ENCODE assay signal across 13 cellular contexts in the genomic region with DNA sequence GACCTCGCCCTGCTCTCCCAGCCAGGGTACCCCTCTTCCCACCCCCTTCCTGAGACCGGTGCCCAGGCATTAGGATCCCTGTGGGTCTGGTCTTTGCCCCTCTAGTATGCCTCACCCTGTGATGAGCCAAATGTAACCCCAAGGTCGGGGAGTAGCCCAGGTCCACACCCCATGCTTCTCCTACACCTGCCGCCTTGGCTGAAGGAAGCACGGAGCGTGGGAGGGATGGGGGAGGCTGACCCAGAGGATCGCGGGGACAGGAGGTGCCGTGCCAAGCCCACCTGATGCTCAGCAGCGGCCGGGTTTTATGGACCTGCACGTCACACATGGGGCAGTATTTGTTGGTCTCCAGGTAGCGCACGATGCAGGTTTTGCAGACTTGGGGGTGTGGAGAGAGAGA. TPM values are rescaled to one million over a fixed set of nuclear protein-coding genes. Genes with fewer than 3 reads are reported as not detected.
DNase-seq lines count a peak whose midpoint lies in the region; ATAC-seq, FAIRE-seq and TF ChIP-seq lines count a peak whose summit lies in the region.
"Had no signal": no experiment of that assay in that cellular context is flagged by ENCODE, and none has a peak within 500 bp of the region (broad histone marks: within the 10 kb centered on the region; RNA-seq: fewer than 3 reads in every experiment).

No MANE protein-coding gene starts in this region.

- no peak for TF ChIP-seq RAD21 in H1 (IDR thresholded peaks at IDR 0.05 in 1 of 2, conservative IDR thresholded peaks at IDR 0.05 in 1 of 2; ENCODE audit: low read depth in 2 of 2, low read length in 2 of 2)

- H3K56ac ChIP-seq in H1 (replicated peaks; ENCODE audit: insufficient read length, low read depth, low read length): no peak overlapping the region

- H3K9me3 Mint-ChIP-seq in glutamatergic neuron (ENCODE audit: unreplicated experiment): peaks cover 16% of the 10 kb centered on the region
- H3K9me3 Mint-ChIP-seq: CD8-positive, alpha-beta T cell; GM23338 had no signal

- no peak overlapping the region for H4K8ac ChIP-seq in H1 (ENCODE audit: extremely low read depth, insufficient read depth, low read length)

- no peak overlapping the region for H3K27ac Mint-ChIP-seq in glutamatergic neuron (ENCODE audit: unreplicated experiment)
- H3K27ac Mint-ChIP-seq: B cell; CD8-positive, alpha-beta T cell; GM23338 had no signal

- H3K23ac ChIP-seq in H1 (ENCODE audit: insufficient read length): no peak overlapping the region

- no peak overlapping the region for H2BK12ac ChIP-seq in H1 (ENCODE audit: low read depth, low read length)

- peaks cover 5% of the 10 kb centered on the region for H3K36me3 Mint-ChIP-seq in glutamatergic neuron (ENCODE audit: unreplicated experiment)
- H3K36me3 Mint-ChIP-seq: CD8-positive, alpha-beta T cell had no signal

- no peaks in the 10 kb centered on the region for H3K23me2 ChIP-seq in H1 (ENCODE audit: low read depth, low read length)

- H3K4me2 ChIP-seq in H1 (ENCODE audit: insufficient read depth in 1 of 2, low read depth in 2 of 2, low read length in 2 of 2): no peak overlapping the region
- H3K4me2 ChIP-seq: GM23338 had no signal

- TF ChIP-seq POLR2A in Peyer's patch (IDR thresholded peaks at IDR 0.05) (no peak), H1 (IDR thresholded peaks at IDR 0.05; ENCODE audit: control extremely low read depth in 1 of 2, low read depth in 2 of 2, low read length in 2 of 2) (no peak; a peak in 1 of 3 replicates)

- H2BK5ac ChIP-seq in H1 (ENCODE audit: low read depth, low read length): peak overlapping the region; percentile 24; the same call in 1 of the 2 replicates

- POLR2A ChIA-PET in H1 (lab: Charles Lee; ENCODE audit: partially characterized antibody): no interaction called here

- peak in 2 of 3 donors; percentile 53 to 79 for DNase-seq in Peyer's patch
- no peak for DNase-seq in H1 (ENCODE audit: low read depth in 1 of 2, low spot score in 2 of 2)
- peak; percentile 71 for DNase-seq in small intestine
- DNase-seq in glutamatergic neuron: no peak
- DNase-seq: Calu3; CD8-positive, alpha-beta T cell; DMS79 treated with DMSO at 0.1 percent for 48 hours; GF-D8 had no signal

- ATAC-seq in HG03039 (IDR thresholded peaks at IDR 0.05; ENCODE audit: unreplicated experiment): no peak
- ATAC-seq: CD8-positive, alpha-beta T cell; GM23338; HCT116 had no signal

- no peak overlapping the region for H3K18ac ChIP-seq in H1 (ENCODE audit: extremely low read depth, low read length)

- no peak overlapping the region for H2AK5ac ChIP-seq in H1 (ENCODE audit: low read depth, low read length)

- peaks cover 34 to 56% of the 10 kb centered on the region in 2 experiments for H4K20me1 ChIP-seq in H1 (replicated peaks in 1 of 2; ENCODE audit: control insufficient read depth in 1 of 2, insufficient read depth in 2 of 2, low read length in 2 of 2)

- H3K4me1 ChIP-seq in Peyer's patch (peaks cover 0 to 73% (median 5%) of the 10 kb centered on the region in 4 donors), H1 (replicated peaks in 1 of 4; ENCODE audit: control insufficient read depth in 3 of 4, insufficient read depth in 4 of 4, low read length in 3 of 4) (peaks cover 0 to 24% (median 12%) of the 10 kb centered on the region in 4 experiments; a peak in 6 of 7 replicates), small intestine (ENCODE audit: control insufficient read depth in 2 of 2, insufficient read depth in 1 of 2, low read depth in 1 of 2, low read length in 1 of 2) (peaks cover 0 to 4% of the 10 kb centered on the region in 2 donors)

- H3K27me3 Mint-ChIP-seq in glutamatergic neuron (ENCODE audit: unreplicated experiment): peaks cover 9% of the 10 kb centered on the region

- H3K4me3 Mint-ChIP-seq in glutamatergic neuron (ENCODE audit: unreplicated experiment): no peak overlapping the region
- H3K4me3 Mint-ChIP-seq: B cell; CD8-positive, alpha-beta T cell; GM23338 had no signal

- H3K27me3 ChIP-seq in Peyer's patch (no peaks in the 10 kb centered on the region), H1 (replicated peaks in 1 of 4; ENCODE audit: control insufficient read depth in 3 of 4, extremely low read depth in 1 of 4, insufficient read depth in 3 of 4, low read length in 3 of 4) (no peaks in the 10 kb centered on the region), small intestine (ENCODE audit: control insufficient read depth in 2 of 2, insufficient read depth in 2 of 2, low read length in 2 of 2) (no peaks in the 10 kb centered on the region)
- H3K27me3 ChIP-seq: BLaER1 treated with 17β-estradiol and CSF1 and Interleukin-3, amounts not matched to agents 10 nM and 100 nM had no signal

- TF ChIP-seq CTCF in Peyer's patch (IDR thresholded peaks at IDR 0.05): no peak
- TF ChIP-seq CTCF in H1 (IDR thresholded peaks at IDR 0.05; ENCODE audit: control extremely low read depth in 1 of 3, insufficient read depth in 1 of 3, low read depth in 1 of 3, low read length in 3 of 3): no peak
- TF ChIP-seq CTCF in glutamatergic neuron (IDR thresholded peaks at IDR 0.05; ENCODE audit: partially characterized antibody, unreplicated experiment): no peak

- no peak overlapping the region for H3K4me3 ChIP-seq in Peyer's patch
- H3K4me3 ChIP-seq in H1 (ENCODE audit: extremely low read depth in 1 of 4, insufficient read depth in 2 of 4, low read depth in 3 of 4, low read length in 4 of 4): no peak overlapping the region
- no peak overlapping the region for H3K4me3 ChIP-seq in small intestine (ENCODE audit: low read depth in 1 of 2, low read length in 2 of 2)
- H3K4me3 ChIP-seq: BLaER1 treated with 17β-estradiol and CSF1 and Interleukin-3, amounts not matched to agents 10 nM and 100 nM; GM23338 had no signal

- H2BK15ac ChIP-seq in H1 (ENCODE audit: low read length): no peak overlapping the region

- H3K14ac ChIP-seq in H1 (ENCODE audit: insufficient read length): no peak overlapping the region

- no peak overlapping the region for H2AFZ ChIP-seq in H1 (ENCODE audit: low read length)
- H2AFZ ChIP-seq: GM23338 had no signal

- H3K9ac ChIP-seq in H1 (replicated peaks in 1 of 4; ENCODE audit: extremely low read depth in 1 of 4, low read depth in 3 of 4, low read length in 3 of 4): no peak overlapping the region
- H3K9ac ChIP-seq: BLaER1 treated with 17β-estradiol and CSF1 and Interleukin-3, amounts not matched to agents 10 nM and 100 nM had no signal

- H2BK120ac ChIP-seq in H1 (replicated peaks; ENCODE audit: low read depth, low read length): no peak overlapping the region

- H3K9me3 ChIP-seq in Peyer's patch (no peaks in the 10 kb centered on the region), H1 (ENCODE audit: insufficient read depth in 2 of 2, low read depth in 1 of 2, low read length in 1 of 2) (no peaks in the 10 kb centered on the region), small intestine (ENCODE audit: control insufficient read depth, low read depth) (no peaks in the 10 kb centered on the region)
- H3K9me3 ChIP-seq: BLaER1 treated with 17β-estradiol and CSF1 and Interleukin-3, amounts not matched to agents 10 nM and 100 nM had no signal

- H3K27ac ChIP-seq in Peyer's patch (peak overlapping the region in 1 of 4 donors; percentile 26), H1 (ENCODE audit: low read depth, low read length) (no peak overlapping the region), small intestine (ENCODE audit: low read depth in 1 of 2, low read length in 1 of 2) (no peak overlapping the region)
- H3K27ac ChIP-seq: BLaER1 treated with 17β-estradiol and CSF1 and Interleukin-3, amounts not matched to agents 10 nM and 100 nM had no signal

- H3K79me1 ChIP-seq in H1 (ENCODE audit: low read depth, low read length): peaks cover 26% of the 10 kb centered on the region

- CTCF ChIA-PET in H1 (lab: Charles Lee; ENCODE audit: partially characterized antibody): interaction anchor here (1.0 kb wide), 2 partner anchors 12 to 32 kb away, joined by 3 to 4 read pairs; no protein-coding TSS in a partner anchor

- no peak overlapping the region for H4K91ac ChIP-seq in H1 (replicated peaks; ENCODE audit: insufficient read length, low read length)

- H2BK20ac ChIP-seq in H1 (ENCODE audit: low read length): no peak overlapping the region

- no peak overlapping the region for H3K4ac ChIP-seq in H1 (replicated peaks; ENCODE audit: insufficient read length, low read depth, low read length)

- FAIRE-seq in H1 (lab: Jason Lieb, UNC) (no peak), small intestine (lab: Jason Lieb, UNC) (no peak)

- H3K36me3 ChIP-seq in Peyer's patch (peaks cover 0 to 38% (median 0%) of the 10 kb centered on the region in 3 donors), H1 (ENCODE audit: control insufficient read depth in 2 of 4, insufficient read depth in 4 of 4, low read length in 3 of 4) (peaks cover 2 to 30% (median 17%) of the 10 kb centered on the region in 4 experiments; a peak in 7 of 8 replicates), small intestine (ENCODE audit: control insufficient read depth in 2 of 2, insufficient read depth in 2 of 2, low read length in 2 of 2) (peaks cover 0 to 2% of the 10 kb centered on the region in 2 donors)

- H3K79me2 ChIP-seq in H1 (ENCODE audit: control insufficient read depth in 1 of 2, insufficient read depth in 2 of 2, low read length in 2 of 2): peaks cover 19 to 52% of the 10 kb centered on the region in 2 experiments

- no peak for TF ChIP-seq EP300 in H1 (IDR thresholded peaks at IDR 0.05; ENCODE audit: borderline replicate concordance in 1 of 2, low read depth in 2 of 2, low read length in 2 of 2)

- H3K4me1 Mint-ChIP-seq in glutamatergic neuron (ENCODE audit: low read depth, unreplicated experiment): peaks cover 27% of the 10 kb centered on the region

- 95% methylated on average over 14 of the region's 14 CpGs; no CpG with 5 or more reads in 1 of the 2 experiments for WGBS in H1 (ENCODE audit: extremely low coverage in 1 of 2, insufficient coverage in 1 of 2, insufficient read length in 1 of 2, insufficient replicate concordance in 2 of 2, low coverage in 1 of 2, low lambda C conversion rate in 2 of 2, missing lambda C conversion rate in 1 of 2), 2 experiments
- 5 to 63% (median 39%) methylated on average over 14 of the region's 14 CpGs for WGBS in small intestine, 3 donors

- H4K5ac ChIP-seq in H1 (ENCODE audit: insufficient read length, low read depth, low read length): no peak overlapping the region

RNA-seq across cellular contexts. Expression of gene PCGF2, which starts 8.8 kb away (rescaled TPM):
- total RNA-seq in Peyer's patch (10 to 100 TPM in 2 of 4 donors, 1 to 10 TPM in 2; 8.3 to 41.9 (median 14.5) TPM), glutamatergic neuron (ENCODE audit: unreplicated experiment) (70.1 TPM)
- 86.1 and 93.3 TPM in 2 replicates for total RNA-seq in H1 (2021; fragmentation: NEBNext Ultra II Directional; extraction: Animal tissue kit (Norgen Biotek cat#: 25700))
- polyA plus RNA-seq in H1 (2011; rRNA removed) (42.1 and 81.4 TPM in 2 replicates), small intestine (10 to 100 TPM in 2 of 3 donors, 1 to 10 TPM in 1; 7.6 to 30.2 (median 16.7) TPM)
- 29.9 TPM for polyA plus RNA-seq in H1 (2011; cell fraction: cytosol; rRNA removed)
- polyA plus RNA-seq in H1 (2011; cell fraction: nucleus; rRNA removed): 84.7 TPM
- 75.9 to 100 TPM (median 96.1 TPM) in 4 replicates for polyA plus RNA-seq in H1 (2012, experiment 1 of 2)
- 61.3 TPM for polyA plus RNA-seq in H1 (2012, experiment 2 of 2)
- polyA plus RNA-seq in H1 (2013, experiment 1 of 2): 40.8 TPM
- polyA plus RNA-seq in H1 (2013, experiment 2 of 2): 42.2 TPM
- 13.2 and 28.0 TPM in 2 replicates for polyA minus RNA-seq in H1 (2011; rRNA and poly(A)+ RNA removed)
- polyA minus RNA-seq in H1 (2011; cell fraction: cytosol; rRNA and poly(A)+ RNA removed): 57.5 TPM
- polyA minus RNA-seq in H1 (2011; cell fraction: nucleus; rRNA and poly(A)+ RNA removed): 21.4 TPM
- total RNA-seq: B cell; CD8-positive, alpha-beta T cell had no signal

RNA-seq across cellular contexts. Expression of gene CISD3, which starts 9.2 kb away (rescaled TPM):
- total RNA-seq in Peyer's patch: 10 to 100 TPM; 10.7 to 55.0 (median 43.2) TPM
- total RNA-seq in H1 (2021; fragmentation: NEBNext Ultra II Directional; extraction: Animal tissue kit (Norgen Biotek cat#: 25700)): 11.1 and 11.6 TPM in 2 replicates
- polyA plus RNA-seq in H1 (2011; rRNA removed): 8.4 and 9.4 TPM in 2 replicates
- polyA plus RNA-seq in H1 (2011; cell fraction: cytosol; rRNA removed): 6.7 TPM
- 7.1 TPM for polyA plus RNA-seq in H1 (2011; cell fraction: nucleus; rRNA removed)
- 7.7 to 15.0 TPM (median 9.7 TPM) in 4 replicates for polyA plus RNA-seq in H1 (2012, experiment 1 of 2)
- 8.8 TPM for polyA plus RNA-seq in H1 (2012, experiment 2 of 2)
- polyA plus RNA-seq in H1 (2013, experiment 1 of 2): 7.5 TPM
- polyA plus RNA-seq in H1 (2013, experiment 2 of 2): 8.1 TPM
- 1.8 and 3.9 TPM in 2 replicates for polyA minus RNA-seq in H1 (2011; rRNA and poly(A)+ RNA removed)
- 5.7 TPM for polyA minus RNA-seq in H1 (2011; cell fraction: cytosol; rRNA and poly(A)+ RNA removed)
- 6.7 TPM for polyA minus RNA-seq in H1 (2011; cell fraction: nucleus; rRNA and poly(A)+ RNA removed)
- 100 to 1,000 TPM; 128 to 186 (median 135) TPM for polyA plus RNA-seq in small intestine
- 3.2 TPM for total RNA-seq in glutamatergic neuron (ENCODE audit: unreplicated experiment)

RNA-seq across cellular contexts. Expression of gene PSMB3, which starts 13.2 kb away (rescaled TPM):
- total RNA-seq in Peyer's patch (100 to 1,000 TPM; 106 to 165 (median 109) TPM), glutamatergic neuron (ENCODE audit: unreplicated experiment) (121 TPM)
- 291 and 301 TPM in 2 replicates for total RNA-seq in H1 (2021; fragmentation: NEBNext Ultra II Directional; extraction: Animal tissue kit (Norgen Biotek cat#: 25700))
- polyA plus RNA-seq in H1 (2011; rRNA removed) (866 and 914 TPM in 2 replicates), small intestine (100 to 1,000 TPM; 243 to 310 (median 253) TPM)
- 619 TPM for polyA plus RNA-seq in H1 (2011; cell fraction: cytosol; rRNA removed)
- 473 TPM for polyA plus RNA-seq in H1 (2011; cell fraction: nucleus; rRNA removed)
- 334 to 383 TPM (median 362 TPM) in 4 replicates for polyA plus RNA-seq in H1 (2012, experiment 1 of 2)
- 693 TPM for polyA plus RNA-seq in H1 (2012, experiment 2 of 2)
- 292 TPM for polyA plus RNA-seq in H1 (2013, experiment 1 of 2)
- 289 TPM for polyA plus RNA-seq in H1 (2013, experiment 2 of 2)
- polyA minus RNA-seq in H1 (2011; rRNA and poly(A)+ RNA removed): 275 and 292 TPM in 2 replicates
- 96.6 TPM for polyA minus RNA-seq in H1 (2011; cell fraction: cytosol; rRNA and poly(A)+ RNA removed)
- 86.6 TPM for polyA minus RNA-seq in H1 (2011; cell fraction: nucleus; rRNA and poly(A)+ RNA removed)

RNA-seq across cellular contexts. Expression of gene MLLT6, which starts 34.2 kb away (rescaled TPM):
- total RNA-seq in Peyer's patch (100 to 1,000 TPM in 3 of 4 donors, 10 to 100 TPM in 1; 69.2 to 297 (median 190) TPM), glutamatergic neuron (ENCODE audit: unreplicated experiment) (59.8 TPM)
- 7.7 and 8.0 TPM in 2 replicates for total RNA-seq in H1 (2021; fragmentation: NEBNext Ultra II Directional; extraction: Animal tissue kit (Norgen Biotek cat#: 25700))
- polyA plus RNA-seq in H1 (2011; rRNA removed) (6.5 and 7.7 TPM in 2 replicates), small intestine (10 to 100 TPM; 19.5 to 48.2 (median 30.0) TPM)
- 9.3 TPM for polyA plus RNA-seq in H1 (2011; cell fraction: cytosol; rRNA removed)
- 57.8 TPM for polyA plus RNA-seq in H1 (2011; cell fraction: nucleus; rRNA removed)
- 8.9 to 16.8 TPM (median 11.1 TPM) in 4 replicates for polyA plus RNA-seq in H1 (2012, experiment 1 of 2)
- 5.1 TPM for polyA plus RNA-seq in H1 (2012, experiment 2 of 2)
- polyA plus RNA-seq in H1 (2013, experiment 1 of 2): 3.0 TPM
- 2.4 TPM for polyA plus RNA-seq in H1 (2013, experiment 2 of 2)
- polyA minus RNA-seq in H1 (2011; rRNA and poly(A)+ RNA removed): 8.2 and 12.8 TPM in 2 replicates
- 6.0 TPM for polyA minus RNA-seq in H1 (2011; cell fraction: cytosol; rRNA and poly(A)+ RNA removed)
- 19.7 TPM for polyA minus RNA-seq in H1 (2011; cell fraction: nucleus; rRNA and poly(A)+ RNA removed)

Comparison
In these comparisons a context has a peak if more than half of its experiments do, and no peak if none do; other contexts are left out.
1. DNase-seq: peak in Peyer's patch (2 of 3) and small intestine (single experiment); none in H1 (0 of 2) and glutamatergic neuron (single experiment).